In the genomic region with DNA sequence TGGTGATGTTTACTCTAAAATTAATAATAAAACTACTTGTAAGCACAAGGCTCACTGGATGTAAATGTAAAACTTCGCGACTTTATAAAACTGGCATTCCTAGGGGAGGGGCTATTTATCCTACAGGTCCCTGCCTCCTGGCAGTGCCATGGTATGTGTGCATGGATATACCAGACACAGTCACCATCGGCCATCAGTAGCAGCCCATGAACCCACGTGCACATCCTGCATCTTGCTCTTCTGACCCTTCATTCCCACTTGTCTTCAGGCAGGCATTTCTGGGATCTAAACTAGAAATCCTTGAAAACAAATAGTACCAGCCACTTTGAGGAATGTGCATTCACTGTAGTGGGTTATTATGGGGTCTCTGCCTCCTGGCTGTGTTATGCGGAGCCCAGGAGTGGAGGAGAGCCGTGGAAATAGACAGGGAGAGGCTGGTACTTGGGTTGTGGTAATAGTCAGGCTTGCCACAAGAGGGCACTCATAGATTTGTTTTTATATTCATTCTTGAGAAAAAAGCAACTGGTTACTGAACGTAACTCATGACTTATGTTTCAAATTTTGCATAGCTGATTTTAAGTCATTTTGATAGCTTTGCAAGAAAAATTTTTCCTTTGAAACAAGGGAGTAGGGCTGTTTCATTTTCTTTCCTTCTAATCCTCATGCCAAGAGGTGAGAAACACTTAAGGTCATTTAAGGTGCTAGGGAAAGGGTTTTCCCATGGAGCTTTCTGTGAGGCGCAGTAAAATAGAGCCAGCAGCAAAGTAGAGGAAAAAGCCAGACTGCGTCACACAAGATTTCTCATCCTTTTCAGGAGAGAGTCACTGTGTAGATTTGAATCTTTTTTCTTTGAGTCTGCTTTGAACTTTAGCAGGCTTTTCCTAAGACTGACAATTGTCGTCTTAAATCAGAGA, we compare ENCODE assay signal across 1 cellular context.
A peak's percentile ranks its signal among the peaks of the same experiment; 100 is the strongest.
TF ChIP-seq lines count a peak whose summit lies in the region.

No MANE protein-coding gene starts in this region.

TF ChIP-seq in IMR-90, 13 proteins besides CTCF, POLR2A, EP300 and RAD21 (continued from another document):
- TF ChIP-seq, protein P1, sequence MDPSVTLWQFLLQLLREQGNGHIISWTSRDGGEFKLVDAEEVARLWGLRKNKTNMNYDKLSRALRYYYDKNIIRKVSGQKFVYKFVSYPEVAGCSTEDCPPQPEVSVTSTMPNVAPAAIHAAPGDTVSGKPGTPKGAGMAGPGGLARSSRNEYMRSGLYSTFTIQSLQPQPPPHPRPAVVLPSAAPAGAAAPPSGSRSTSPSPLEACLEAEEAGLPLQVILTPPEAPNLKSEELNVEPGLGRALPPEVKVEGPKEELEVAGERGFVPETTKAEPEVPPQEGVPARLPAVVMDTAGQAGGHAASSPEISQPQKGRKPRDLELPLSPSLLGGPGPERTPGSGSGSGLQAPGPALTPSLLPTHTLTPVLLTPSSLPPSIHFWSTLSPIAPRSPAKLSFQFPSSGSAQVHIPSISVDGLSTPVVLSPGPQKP (IDR thresholded peaks at IDR 0.05; ENCODE audit: borderline replicate concordance, low read depth, low read length), result no peak
- TF ChIP-seq SMC3 (IDR thresholded peaks at IDR 0.05; ENCODE audit: low read depth, low read length), result peak; percentile 81
- no peak for TF ChIP-seq MAZ (IDR thresholded peaks at IDR 0.05; ENCODE audit: borderline replicate concordance, low read depth, low read length)
